In genomic region chr6:5121479-5121878, GRCh38 we compare ENCODE assay signal across 19 cellular contexts. TPM values are rescaled to one million over a fixed set of nuclear protein-coding genes. Genes with fewer than 3 reads are reported as not detected.
"Had no signal": no experiment of that assay in that cellular context is flagged by ENCODE, and none has a peak within 500 bp of the region (broad histone marks: within the 10 kb centered on the region; RNA-seq: fewer than 3 reads in every experiment).

No MANE protein-coding gene starts in this region.

- H3K36me3 ChIP-seq: gastrocnemius medialis, sigmoid colon, suprapubic skin, tibial artery, upper lobe of right lung had no signal

- H3K27me3 ChIP-seq: body of pancreas, gastrocnemius medialis, sigmoid colon, suprapubic skin, tibial artery, upper lobe of right lung had no signal

- H3K4me3 ChIP-seq: body of pancreas, coronary artery, gastrocnemius medialis, sigmoid colon, suprapubic skin, tibial artery, upper lobe of right lung had no signal

- H3K4me1 ChIP-seq: body of pancreas, sigmoid colon, suprapubic skin, upper lobe of right lung had no signal

- H3K9me3 ChIP-seq: body of pancreas, gastrocnemius medialis, sigmoid colon, suprapubic skin, tibial artery, upper lobe of right lung had no signal

- DNase-seq: activated CD4-positive, alpha-beta T cell treated with anti-CD3 and anti-CD28 coated beads for 4 hours; activated CD4-positive, alpha-beta T cell treated with anti-CD3 and anti-CD28 coated beads, Interleukin-2, amount 50 U/mL, for 48 hours; activated CD8-positive, alpha-beta memory T cell treated with anti-CD3 and anti-CD28 coated beads for 24 hours; activated effector memory CD4-positive, alpha-beta T cell treated with Interleukin-2 at 50 U/mL for 16 hours; activated naive CD4-positive, alpha-beta T cell treated with Interleukin-2 at 50 U/mL for 16 hours; aorta; body of pancreas; effector memory CD8-positive, alpha-beta T cell; erythroblast; gastrocnemius medialis; naive thymus-derived CD8-positive, alpha-beta T cell; sigmoid colon; stimulated activated CD4-positive, alpha-beta T cell treated with anti-CD3 and anti-CD28 coated beads, Interleukin-15, amount 100 ng/mL, for 24 hours; stimulated activated naive CD4-positive, alpha-beta T cell; tibial artery; upper lobe of right lung had no signal

- H3K27ac ChIP-seq: body of pancreas, coronary artery, gastrocnemius medialis, sigmoid colon, suprapubic skin, tibial artery, upper lobe of right lung had no signal

- ATAC-seq: body of pancreas; effector memory CD8-positive, alpha-beta T cell; gastrocnemius medialis; naive thymus-derived CD8-positive, alpha-beta T cell; upper lobe of right lung had no signal

RNA-seq across cellular contexts. Expression of gene PPP1R3G, which starts 36.3 kb away (rescaled TPM):
- total RNA-seq: T-helper 1 cell treated with Interleukin-12 subunit alpha and Interleukin-12 subunit beta and Interleukin-4 antibody, amounts not matched to agents 30 ng/mL and 1 ng/mL, for 36 hours had no signal
- polyA plus RNA-seq: naive thymus-derived CD8-positive, alpha-beta T cell had no signal
